Comparison of ENCODE assay signal across 9 cellular contexts in the genomic region with DNA sequence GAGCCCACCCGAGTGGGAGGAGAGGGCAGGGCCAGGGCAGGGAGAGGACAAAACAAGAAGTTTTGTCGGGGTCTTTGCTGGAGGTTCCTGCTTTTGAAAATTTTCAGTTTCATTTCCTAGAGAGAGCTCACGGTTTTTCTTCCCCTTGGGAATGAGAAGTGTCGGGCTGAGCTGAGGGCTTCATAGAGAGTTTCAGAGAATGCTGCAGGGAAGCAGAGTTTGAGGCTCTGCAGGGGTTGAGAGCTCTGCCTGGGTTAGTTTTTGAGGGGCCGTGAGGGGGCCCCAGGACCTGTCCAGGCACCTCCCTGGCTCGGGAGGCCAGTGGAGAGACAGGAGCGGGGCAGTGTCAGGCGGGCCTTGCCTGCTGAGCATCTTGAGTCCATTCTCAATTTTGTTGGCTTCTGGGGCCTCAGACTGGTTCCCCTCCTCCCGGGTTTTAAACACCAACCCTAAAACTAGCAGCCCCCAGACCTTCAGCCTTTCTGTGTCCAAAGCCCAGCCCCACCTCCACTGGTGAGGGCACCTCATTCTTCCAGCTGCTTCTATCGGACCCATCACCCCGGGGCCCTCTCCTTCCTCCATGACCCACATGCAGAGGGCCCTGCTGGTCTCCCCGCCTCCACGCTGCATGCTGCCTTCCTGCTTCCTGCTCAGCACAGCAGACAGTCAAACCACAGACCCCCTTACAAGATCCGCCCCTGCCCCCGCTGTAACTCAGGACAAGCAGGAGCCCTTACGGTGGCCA. TPM values are rescaled to one million over a fixed set of nuclear protein-coding genes. Genes with fewer than 3 reads are reported as not detected.
A peak's percentile ranks its signal among the peaks of the same experiment; 100 is the strongest.
DNase-seq lines count a peak whose midpoint lies in the region; ATAC-seq and TF ChIP-seq lines count a peak whose summit lies in the region.
"Had no signal": no experiment of that assay in that cellular context is flagged by ENCODE, and none has a peak within 500 bp of the region (broad histone marks: within the 10 kb centered on the region; RNA-seq: fewer than 3 reads in every experiment).

No MANE protein-coding gene starts in this region.

- in situ Hi-C loops in transverse colon (cut with MboI; ENCODE audit: low pct_ligation_motif_present in 1 of 4, low pct_unique_long_range_greater_than_20kb in 1 of 4, low sequenced_read_pairs in 3 of 4), result no loop called here

- H3K4me1 ChIP-seq in heart left ventricle (peaks cover 6 to 79% (median 32%) of the 10 kb centered on the region in 12 donors), mucosa of descending colon (ENCODE audit: low read depth) (peaks cover 34% of the 10 kb centered on the region), transverse colon (peaks cover 15 to 46% (median 37%) of the 10 kb centered on the region in 4 donors)

- TF ChIP-seq POLR2A in heart left ventricle (IDR thresholded peaks at IDR 0.05) (no peak), transverse colon (IDR thresholded peaks at IDR 0.05) (no peak)

- ATAC-seq in heart left ventricle, result no peak
- no peak for ATAC-seq in left cardiac atrium
- no peak for ATAC-seq in mucosa of descending colon
- no peak for ATAC-seq in HG03439 (IDR thresholded peaks at IDR 0.05; ENCODE audit: unreplicated experiment)

- H3K36me3 ChIP-seq in heart left ventricle (peaks cover 0 to 53% (median 24%) of the 10 kb centered on the region in 9 donors), mucosa of descending colon (ENCODE audit: low read depth) (no peaks in the 10 kb centered on the region), transverse colon (peaks cover 0 to 5% (median 0%) of the 10 kb centered on the region in 4 donors)

- no peaks in the 10 kb centered on the region for H3K9me3 ChIP-seq in heart left ventricle
- H3K9me3 ChIP-seq in mucosa of descending colon, result no peaks in the 10 kb centered on the region
- H3K9me3 ChIP-seq in transverse colon, result no peaks in the 10 kb centered on the region

- DNase-seq in heart left ventricle (peak in 1 of 5 donors; percentile 33), left cardiac atrium (no peak), mucosa of descending colon (peak; percentile 41 to 87 (median 65)), transverse colon (peak; percentile 55), HPDE6-E6E7 (ENCODE audit: extremely low spot score) (no peak), NCI-H2029 treated with DMSO at 0.1 percent for 48 hours (lab: John Stamatoyannopoulos, UW) (no peak)
- peak; percentile 56 for DNase-seq in activated gamma-delta T cell treated with anti-CD3 and anti-CD28 coated beads, Interleukin-2, amount 50 U/mL, for 16 hours (ENCODE audit: low read depth)

- H3K27me3 ChIP-seq in heart left ventricle (no peaks in the 10 kb centered on the region), transverse colon (no peaks in the 10 kb centered on the region)

- WGBS in heart left ventricle, 4 donors, result 54 to 55% (median 55%) methylated on average over 16 of the region's 16 CpGs
- 58% methylated on average over 16 of the region's 16 CpGs; no CpG with 5 or more reads in 1 of the 2 donors for WGBS in transverse colon (ENCODE audit: low coverage in 1 of 2), 2 donors

- intact Hi-C loops in heart left ventricle (cut with DNase I), result loop anchor here in 7 of 10 donors (5.0 to 10.0 kb wide), 4 partner anchors 42 to 162 kb away; partner anchors contain the start of genes EIF4A3 (in 6 of the 7), GAA (in 2 of the 7), SGSH (in 1 of the 7) and SLC26A11 (in 1 of the 7)
- intact Hi-C loops in left cardiac atrium (cut with DNase I), result no loop called here
- intact Hi-C loops in mucosa of descending colon (cut with DNase I, micrococcal nuclease), result no loop called here
- intact Hi-C loops in transverse colon (cut with DNase I; ENCODE audit: low total_unique reads), result no loop called here

- TF ChIP-seq CTCF in heart left ventricle (IDR thresholded peaks at IDR 0.05), result no peak
- no peak for TF ChIP-seq CTCF in mucosa of descending colon (IDR thresholded peaks at IDR 0.05)
- no peak for TF ChIP-seq CTCF in transverse colon (IDR thresholded peaks at IDR 0.05)

- no peak for TF ChIP-seq EP300 in transverse colon (IDR thresholded peaks at IDR 0.05; ENCODE audit: low read depth)

- H3K27ac ChIP-seq in heart left ventricle (peak overlapping the region; percentile 28 to 100 (median 98)), transverse colon (peak overlapping the region; percentile 99 to 100 (median 100))
- H3K27ac ChIP-seq: C4-2B had no signal

- peak overlapping the region; percentile 17 to 99 (median 55) for H3K4me3 ChIP-seq in heart left ventricle
- no peak overlapping the region for H3K4me3 ChIP-seq in mucosa of descending colon
- H3K4me3 ChIP-seq in transverse colon, result peak overlapping the region in 3 of 4 donors; percentile 23 to 50 (median 32)

RNA-seq across cellular contexts. Expression of gene RNF213, which starts 3.6 kb away (rescaled TPM):
- total RNA-seq in heart left ventricle (100 to 1,000 TPM in 1 of 9 donors, 10 to 100 TPM in 8; 24.2 to 167 (median 32.7) TPM), left cardiac atrium (10 to 100 TPM; 43.4 to 48.4 TPM), mucosa of descending colon (100 to 1,000 TPM; 135 to 143 (median 136) TPM), transverse colon (100 to 1,000 TPM; 113 to 174 (median 159) TPM)
- polyA plus RNA-seq in heart left ventricle, result 10 to 100 TPM; 23.1 to 31.4 TPM

RNA-seq across cellular contexts. Expression of gene SLC26A11, which starts 44.0 kb away (rescaled TPM):
- total RNA-seq in heart left ventricle (10 to 100 TPM in 2 of 9 donors, 1 to 10 TPM in 7; 2.4 to 13.0 (median 4.6) TPM), left cardiac atrium (1 to 10 TPM; 6.4 to 6.6 TPM), mucosa of descending colon (10 to 100 TPM; 13.8 to 18.1 (median 14.0) TPM), transverse colon (10 to 100 TPM; 13.2 to 24.7 (median 17.0) TPM)
- 1 to 10 TPM; 2.7 to 3.4 TPM for polyA plus RNA-seq in heart left ventricle

RNA-seq across cellular contexts. Expression of gene SGSH, which starts 44.1 kb away (rescaled TPM):
- total RNA-seq in heart left ventricle (10 to 100 TPM in 8 of 9 donors, 1 to 10 TPM in 1; 6.4 to 27.0 (median 14.9) TPM), left cardiac atrium (10 to 100 TPM; 18.0 to 23.0 TPM), mucosa of descending colon (10 to 100 TPM; 39.7 to 44.8 (median 42.5) TPM), transverse colon (10 to 100 TPM; 26.2 to 66.2 (median 39.9) TPM)
- 10 to 100 TPM; 11.9 to 12.8 TPM for polyA plus RNA-seq in heart left ventricle

Comparison
In these comparisons a context has a peak if more than half of its experiments do, and no peak if none do; other contexts are left out.
1. intact Hi-C loops: an anchor here in heart left ventricle (5.0 to 10.0 kb wide); none called in left cardiac atrium, mucosa of descending colon and transverse colon.
2. DNase-seq: peak in activated gamma-delta T cell treated with anti-CD3 and anti-CD28 coated beads, Interleukin-2, amount 50 U/mL, for 16 hours (single experiment), mucosa of descending colon (3 of 3) and transverse colon (single experiment); none in left cardiac atrium (single experiment), HPDE6-E6E7 (single experiment) and NCI-H2029 treated with DMSO at 0.1 percent for 48 hours (single experiment).